1 cellular context compared by ENCODE assay signal in genomic region chr14:96260341-96260821, GRCh38.
TF ChIP-seq lines count a peak whose summit lies in the region.

No MANE protein-coding gene starts in this region.

TF ChIP-seq in SK-N-SH treated with all-trans-retinoic acid at 6 μM for 48 hours, 23 proteins besides CTCF, POLR2A, EP300 and RAD21 (continued from another document):
- TF ChIP-seq TCF4 (CRISPR knock-in tag; IDR thresholded peaks at IDR 0.05; ENCODE audit: borderline replicate concordance) (no peak), ISL1 (CRISPR knock-in tag; IDR thresholded peaks at IDR 0.05) (no peak), ZNF70 (CRISPR knock-in tag; IDR thresholded peaks at IDR 0.05) (no peak), CSDC2 (CRISPR knock-in tag; IDR thresholded peaks at IDR 0.05) (no peak), SNAI2 (CRISPR knock-in tag; IDR thresholded peaks at IDR 0.05) (no peak), ZNF565 (CRISPR knock-in tag; conservative IDR thresholded peaks at IDR 0.05; ENCODE audit: low read depth) (no peak), ZFP30 (CRISPR knock-in tag; IDR thresholded peaks at IDR 0.05) (no peak), ESRRG (CRISPR knock-in tag; IDR thresholded peaks at IDR 0.05) (no peak), ZC3H10 (CRISPR knock-in tag; IDR thresholded peaks at IDR 0.05) (no peak), PPARA (CRISPR knock-in tag; IDR thresholded peaks at IDR 0.05; ENCODE audit: borderline replicate concordance) (no peak), BACH2 (CRISPR knock-in tag; IDR thresholded peaks at IDR 0.05; ENCODE audit: borderline replicate concordance) (no peak), RARB (CRISPR knock-in tag; IDR thresholded peaks at IDR 0.05) (no peak)
TF ChIP-seq in SK-N-SH treated with all-trans-retinoic acid at 6 μM for 48 hours: peak in this region for 0.
